ENCODE assay signal across 8 cellular contexts in genomic region chr11:34050967-34051348, GRCh38. TPM values are rescaled to one million over a fixed set of nuclear protein-coding genes. Genes with fewer than 3 reads are reported as not detected.
DNase-seq lines count a peak whose midpoint lies in the region; ATAC-seq and TF ChIP-seq lines count a peak whose summit lies in the region.

No MANE protein-coding gene starts in this region.

- H3K4me3 ChIP-seq in BJ (ENCODE audit: low read depth, low read length) (peak overlapping the region; percentile 97), left ventricle myocardium inferior (peak overlapping the region; percentile 92), gastrocnemius medialis (peak overlapping the region; percentile 72 to 98 (median 92))

- H3K36me3 ChIP-seq in BJ (ENCODE audit: control insufficient read depth, insufficient read depth, low read length): peaks cover 2% of the 10 kb centered on the region; the same call in 1 of the 2 replicates
- H3K36me3 ChIP-seq in left ventricle myocardium inferior: peaks cover 11% of the 10 kb centered on the region
- no peaks in the 10 kb centered on the region for H3K36me3 ChIP-seq in gastrocnemius medialis

- TF ChIP-seq CTCF in BJ (IDR thresholded peaks at IDR 0.05; ENCODE audit: insufficient read depth, low read depth, low read length): no peak
- no peak for TF ChIP-seq CTCF in left ventricle myocardium inferior (IDR thresholded peaks at IDR 0.05; ENCODE audit: borderline replicate concordance)
- TF ChIP-seq CTCF in gastrocnemius medialis (IDR thresholded peaks at IDR 0.05 in 4 of 5, conservative IDR thresholded peaks at IDR 0.05 in 1 of 5): no peak

- H3K27me3 ChIP-seq in BJ (ENCODE audit: control insufficient read depth, insufficient read depth, low read length): no peaks in the 10 kb centered on the region
- H3K27me3 ChIP-seq in left ventricle myocardium inferior (ENCODE audit: low read depth): no peaks in the 10 kb centered on the region
- H3K27me3 ChIP-seq in gastrocnemius medialis: no peaks in the 10 kb centered on the region

- peaks cover 16% of the 10 kb centered on the region for H3K4me1 Mint-ChIP-seq in activated CD4-positive, alpha-beta memory T cell treated with anti-CD3 and anti-CD28 coated beads for 36 hours (ENCODE audit: low read depth)

- intact Hi-C loops in activated CD4-positive, alpha-beta memory T cell treated with anti-CD3 and anti-CD28 coated beads for 36 hours (cut with micrococcal nuclease): loop anchor here (1.0 to 5.0 kb wide), 5 partner anchors 54 to 865 kb away; partner anchors contain the start of genes ABTB2, APIP, NAT10 and PDHX
- intact Hi-C loops in left ventricle myocardium inferior (cut with micrococcal nuclease) (loop anchor here (10.0 kb wide), 1 partner anchor 54 kb away; the partner anchor contains the start of gene NAT10), gastrocnemius medialis (cut with DNase I; ENCODE audit: low total_unique reads) (loop anchor here (1.0 to 5.0 kb wide), 4 partner anchors 54 to 866 kb away; partner anchors contain the start of genes APIP, FBXO3, NAT10 and PDHX)

- H3K9me3 Mint-ChIP-seq in activated CD4-positive, alpha-beta memory T cell treated with anti-CD3 and anti-CD28 coated beads for 36 hours: no peaks in the 10 kb centered on the region

- H3K4me1 ChIP-seq in left ventricle myocardium inferior: peaks cover 49% of the 10 kb centered on the region
- H3K4me1 ChIP-seq in gastrocnemius medialis: peaks cover 32 to 38% of the 10 kb centered on the region in 2 donors

- H3K36me3 Mint-ChIP-seq in activated CD4-positive, alpha-beta memory T cell treated with anti-CD3 and anti-CD28 coated beads for 36 hours: peaks cover 16% of the 10 kb centered on the region

- POLR2A ChIA-PET in BJ (lab: Charles Lee): interaction anchor here (0.7 to 1.4 kb wide), 2 partner anchors 21 to 54 kb away, joined by 3 to 4 read pairs; partner anchors contain the start of gene NAT10
- POLR2A ChIA-PET in activated CD4-positive, alpha-beta memory T cell treated with anti-CD3 and anti-CD28 coated beads for 36 hours (lab: Charles Lee): interaction anchor here (0.6 to 1.8 kb wide), 4 partner anchors 9 to 63 kb away, joined by 4 to 11 read pairs (median 6); partner anchors contain the start of gene NAT10

- CTCF ChIA-PET in BJ (lab: Yijun Ruan, JAX): no interaction called here
- CTCF ChIA-PET in activated CD4-positive, alpha-beta memory T cell treated with anti-CD3 and anti-CD28 coated beads for 36 hours (lab: Charles Lee): interaction anchor here (1.0 to 2.0 kb wide), 5 partner anchors 54 to 307 kb away, joined by 3 to 9 read pairs (median 4); partner anchors contain the start of genes ABTB2 and NAT10

- no peak for TF ChIP-seq POLR2A in gastrocnemius medialis (IDR thresholded peaks at IDR 0.05)

- no peaks in the 10 kb centered on the region for H3K9me3 ChIP-seq in left ventricle myocardium inferior (replicated peaks)
- H3K9me3 ChIP-seq in gastrocnemius medialis: no peaks in the 10 kb centered on the region

- peak; percentile 3 for ATAC-seq in HG03460 (IDR thresholded peaks at IDR 0.05; ENCODE audit: unreplicated experiment)
- ATAC-seq in gastrocnemius medialis: peak; percentile 37
- ATAC-seq in HG02623 (IDR thresholded peaks at IDR 0.05; ENCODE audit: unreplicated experiment): no peak
- no peak for ATAC-seq in GM19463 (IDR thresholded peaks at IDR 0.05; ENCODE audit: unreplicated experiment)
- no peak for ATAC-seq in GM21576 (IDR thresholded peaks at IDR 0.05; ENCODE audit: unreplicated experiment)

- H3K27ac ChIP-seq in left ventricle myocardium inferior (replicated peaks) (peak overlapping the region; percentile 99), gastrocnemius medialis (peak overlapping the region; percentile 95 to 99 (median 98))

- in situ Hi-C loops in gastrocnemius medialis (cut with MboI; ENCODE audit: low sequenced_read_pairs in 4 of 4): loop anchor here in 1 of 4 donors (5.0 kb wide), 1 partner anchor 56 kb away; the partner anchor contains the start of gene NAT10

- H3K4me3 Mint-ChIP-seq in activated CD4-positive, alpha-beta memory T cell treated with anti-CD3 and anti-CD28 coated beads for 36 hours: peak overlapping the region; percentile 79

- DNase-seq in BJ (ENCODE audit: low read depth) (no peak), left ventricle myocardium inferior (no peak), gastrocnemius medialis (no peak)
- DNase-seq in activated CD4-positive, alpha-beta memory T cell treated with anti-CD3 and anti-CD28 coated beads for 36 hours: no peak

- H3K27ac Mint-ChIP-seq in activated CD4-positive, alpha-beta memory T cell treated with anti-CD3 and anti-CD28 coated beads for 36 hours: peak overlapping the region; percentile 85

- H3K27me3 Mint-ChIP-seq in activated CD4-positive, alpha-beta memory T cell treated with anti-CD3 and anti-CD28 coated beads for 36 hours: no peaks in the 10 kb centered on the region

RNA-seq across cellular contexts. Expression of gene CAPRIN1, which starts 0.6 kb away (rescaled TPM):
- 183 and 195 TPM in 2 replicates for polyA plus RNA-seq in BJ (2011; rRNA removed)
- 256 and 364 TPM in 2 replicates for polyA minus RNA-seq in BJ (2011; rRNA and poly(A)+ RNA removed)
- 100 to 1,000 TPM; 261 to 264 TPM for total RNA-seq in activated CD4-positive, alpha-beta memory T cell treated with anti-CD3 and anti-CD28 coated beads for 36 hours
- total RNA-seq in left ventricle myocardium inferior (112 TPM), gastrocnemius medialis (10 to 100 TPM; 70.9 to 82.2 (median 79.4) TPM)

RNA-seq across cellular contexts. Expression of gene NAT10, which starts 54.5 kb away (rescaled TPM):
- 31.6 and 35.0 TPM in 2 replicates for polyA plus RNA-seq in BJ (2011; rRNA removed)
- polyA minus RNA-seq in BJ (2011; rRNA and poly(A)+ RNA removed): 32.1 and 44.4 TPM in 2 replicates
- total RNA-seq in activated CD4-positive, alpha-beta memory T cell treated with anti-CD3 and anti-CD28 coated beads for 36 hours: 10 to 100 TPM; 84.7 to 87.6 TPM
- total RNA-seq in left ventricle myocardium inferior (22.3 TPM), gastrocnemius medialis (10 to 100 TPM; 17.2 to 27.7 (median 19.4) TPM)

Comparison
In these comparisons a context has a peak if more than half of its experiments do, and no peak if none do; other contexts are left out.
1. ATAC-seq: peak in HG03460 (single experiment) and gastrocnemius medialis (2 of 2); none in HG02623 (single experiment), GM19463 (single experiment) and GM21576 (single experiment).
2. Peak in every context shown above with its lines, with median percentiles within 50 percentile points of each other: H3K4me3 ChIP-seq.